9 cellular contexts compared by ENCODE assay signal in the genomic region with DNA sequence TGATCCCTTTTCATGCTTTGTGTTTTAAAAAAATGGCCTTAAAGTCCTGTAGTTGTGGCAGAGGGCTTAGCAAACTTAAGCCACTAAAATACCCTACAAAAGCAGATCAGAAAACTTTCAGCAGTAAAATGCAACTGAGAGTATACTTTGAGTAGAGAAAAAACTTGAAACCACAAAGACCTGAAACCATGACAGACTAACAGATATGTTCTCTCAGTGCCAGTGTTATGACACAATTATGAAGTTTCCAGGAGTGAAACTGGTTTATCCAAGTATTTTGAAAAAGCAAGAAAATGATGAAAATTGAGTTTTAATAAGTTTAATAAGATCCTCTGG.
A peak's percentile ranks its signal among the peaks of the same experiment; 100 is the strongest.
DNase-seq lines count a peak whose midpoint lies in the region; ATAC-seq, FAIRE-seq and TF ChIP-seq lines count a peak whose summit lies in the region.
"Had no signal": no experiment of that assay in that cellular context is flagged by ENCODE, and none has a peak within 500 bp of the region (broad histone marks: within the 10 kb centered on the region; RNA-seq: fewer than 3 reads in every experiment).

No MANE protein-coding gene starts in this region.

- H3K36me3 Mint-ChIP-seq in activated T-helper 17 cell treated with anti-CD3 and anti-CD28 coated beads, Interleukin-2, amount 50 U/mL, for 72 hours (ENCODE audit: low read depth) = no peaks in the 10 kb centered on the region
- H3K36me3 Mint-ChIP-seq: CD8-positive, alpha-beta memory T cell had no signal

- TF ChIP-seq POLR2A in GM12891 (IDR thresholded peaks at IDR 0.05; ENCODE audit: low read depth, low read length) = no peak

- H3K27ac Mint-ChIP-seq in activated T-helper 17 cell treated with anti-CD3 and anti-CD28 coated beads, Interleukin-2, amount 50 U/mL, for 72 hours = peak overlapping the region; percentile 42
- H3K27ac Mint-ChIP-seq: CD8-positive, alpha-beta memory T cell had no signal

- peak overlapping the region; percentile 28 for H3K4me3 Mint-ChIP-seq in activated T-helper 17 cell treated with anti-CD3 and anti-CD28 coated beads, Interleukin-2, amount 50 U/mL, for 72 hours
- H3K4me3 Mint-ChIP-seq: CD8-positive, alpha-beta memory T cell had no signal

- peaks cover 19% of the 10 kb centered on the region for H3K4me1 Mint-ChIP-seq in activated T-helper 17 cell treated with anti-CD3 and anti-CD28 coated beads, Interleukin-2, amount 50 U/mL, for 72 hours
- H3K4me1 Mint-ChIP-seq: CD8-positive, alpha-beta memory T cell had no signal

- ATAC-seq in GM19467 (IDR thresholded peaks at IDR 0.05; ENCODE audit: unreplicated experiment) (peak; percentile 74), HG03066 (IDR thresholded peaks at IDR 0.05; ENCODE audit: low read depth, unreplicated experiment) (peak; percentile 80)
- peak; percentile 81 for ATAC-seq in activated T-helper 17 cell treated with anti-CD3 and anti-CD28 coated beads, Interleukin-2, amount 50 U/mL, for 72 hours (replicated peaks)

- no peaks in the 10 kb centered on the region for H3K9me3 Mint-ChIP-seq in activated T-helper 17 cell treated with anti-CD3 and anti-CD28 coated beads, Interleukin-2, amount 50 U/mL, for 72 hours
- H3K9me3 Mint-ChIP-seq: CD8-positive, alpha-beta memory T cell had no signal

- FAIRE-seq in GM12891 (lab: Jason Lieb, UNC) = peak; percentile 85

- peaks cover 4% of the 10 kb centered on the region for H3K27me3 Mint-ChIP-seq in activated T-helper 17 cell treated with anti-CD3 and anti-CD28 coated beads, Interleukin-2, amount 50 U/mL, for 72 hours
- H3K27me3 Mint-ChIP-seq: CD8-positive, alpha-beta memory T cell had no signal

- DNase-seq in GM12891 (ENCODE audit: insufficient read length, low spot score) = no peak
- DNase-seq in HuH-7 (ENCODE audit: low spot score) = no peak
- DNase-seq in activated effector memory CD4-positive, alpha-beta T cell treated with Interleukin-2 at 50 U/mL for 16 hours = no peak
- DNase-seq in superior temporal gyrus (ENCODE audit: extremely low spot score) = no peak
- no peak for DNase-seq in SIG-M5 (lab: John Stamatoyannopoulos, UW)
- DNase-seq: CD8-positive, alpha-beta memory T cell had no signal

TF ChIP-seq in GM12891, 5 proteins besides CTCF, POLR2A, EP300 and RAD21:
- TF ChIP-seq PAX5 (IDR thresholded peaks at IDR 0.05; ENCODE audit: insufficient read depth, low read length, severe bottlenecking) (no peak), POLR2AphosphoS5 (IDR thresholded peaks at IDR 0.05; ENCODE audit: low read depth, low read length) (no peak)
